ENCODE assay signal across 11 cellular contexts in genomic region chr5:151130922-151131891, GRCh38. TPM values are rescaled to one million over a fixed set of nuclear protein-coding genes. Genes with fewer than 3 reads are reported as not detected.
DNase-seq lines count a peak whose midpoint lies in the region; ATAC-seq and TF ChIP-seq lines count a peak whose summit lies in the region.
"Had no signal": no experiment of that assay in that cellular context is flagged by ENCODE, and none has a peak within 500 bp of the region (broad histone marks: within the 10 kb centered on the region; RNA-seq: fewer than 3 reads in every experiment).

No MANE protein-coding gene starts in this region.

- DNase-seq in activated CD8-positive, alpha-beta memory T cell treated with anti-CD3 and anti-CD28 coated beads, Interleukin-2, amount 10 ng/mL, durations not matched to agents 7 days and 5 days, result no peak
- no peak for DNase-seq in activated CD8-positive, alpha-beta memory T cell treated with anti-CD3 and anti-CD28 coated beads for 24 hours
- DNase-seq in PC-9 (peak; percentile 55 to 57), NCI-H146 treated with DMSO at 0.1 percent for 48 hours (lab: John Stamatoyannopoulos, UW; ENCODE audit: unreplicated experiment) (no peak), caudate nucleus (lab: John Stamatoyannopoulos, UW) (no peak)
- DNase-seq in effector CD4-positive, alpha-beta T cell, result no peak
- DNase-seq: kidney glomerular epithelial cell; NCI-H1417 treated with DMSO at 0.1 percent for 48 hours; stimulated activated CD4-positive, alpha-beta T cell treated with anti-CD3 and anti-CD28 coated beads, Interleukin-2, amount 100 ng/mL, for 24 hours had no signal

- intact Hi-C loops in PC-9 (cut with micrococcal nuclease; ENCODE audit: unreplicated experiment), result loop anchor here (5.0 kb wide), 1 partner anchor 91 kb away; the partner anchor contains the start of gene CCDC69

- peaks cover 46% of the 10 kb centered on the region for H3K4me1 Mint-ChIP-seq in activated CD8-positive, alpha-beta memory T cell treated with anti-CD3 and anti-CD28 coated beads, Interleukin-2, amount 10 ng/mL, durations not matched to agents 7 days and 5 days
- peaks cover 96% of the 10 kb centered on the region for H3K4me1 Mint-ChIP-seq in stimulated activated memory B cell treated with anti-CD40 and anti-IgM and Interleukin-4, amounts not matched to agents 10 μg/mL and 1 μg/mL and 100 μg/mL, for 72 hours

- H3K27ac Mint-ChIP-seq in activated CD8-positive, alpha-beta memory T cell treated with anti-CD3 and anti-CD28 coated beads, Interleukin-2, amount 10 ng/mL, durations not matched to agents 7 days and 5 days, result peak overlapping the region; percentile 18
- peak overlapping the region; percentile 48 for H3K27ac Mint-ChIP-seq in stimulated activated memory B cell treated with anti-CD40 and anti-IgM and Interleukin-4, amounts not matched to agents 10 μg/mL and 1 μg/mL and 100 μg/mL, for 72 hours

- H3K79me2 ChIP-seq in PC-9 (ENCODE audit: low read depth), result no peaks in the 10 kb centered on the region

- H3K9me2 ChIP-seq in PC-9 (ENCODE audit: insufficient read depth), result no peaks in the 10 kb centered on the region

- H2AFZ ChIP-seq in PC-9, result no peak overlapping the region

- peaks cover 82% of the 10 kb centered on the region for H3K36me3 Mint-ChIP-seq in activated CD8-positive, alpha-beta memory T cell treated with anti-CD3 and anti-CD28 coated beads, Interleukin-2, amount 10 ng/mL, durations not matched to agents 7 days and 5 days
- H3K36me3 Mint-ChIP-seq in stimulated activated memory B cell treated with anti-CD40 and anti-IgM and Interleukin-4, amounts not matched to agents 10 μg/mL and 1 μg/mL and 100 μg/mL, for 72 hours, result peaks cover 88% of the 10 kb centered on the region

- ATAC-seq in activated CD8-positive, alpha-beta memory T cell treated with anti-CD3 and anti-CD28 coated beads, Interleukin-2, amount 10 ng/mL, durations not matched to agents 7 days and 5 days, result no peak
- ATAC-seq in esophagus mucosa, result peak; percentile 43
- ATAC-seq in stimulated activated memory B cell treated with anti-CD40 and anti-IgM and Interleukin-4, amounts not matched to agents 10 μg/mL and 1 μg/mL and 100 μg/mL, for 72 hours, result no peak

- H3K27me3 ChIP-seq in PC-9 (ENCODE audit: insufficient read depth, low read depth), result no peaks in the 10 kb centered on the region

- H3K27ac ChIP-seq in PC-9, result no peak overlapping the region
- H3K27ac ChIP-seq in caudate nucleus (ENCODE audit: low read depth, low read length), result no peak overlapping the region

- no peak for TF ChIP-seq CTCF in PC-9 (conservative IDR thresholded peaks at IDR 0.05)

- H3K9me3 Mint-ChIP-seq in activated CD8-positive, alpha-beta memory T cell treated with anti-CD3 and anti-CD28 coated beads, Interleukin-2, amount 10 ng/mL, durations not matched to agents 7 days and 5 days (ENCODE audit: low read depth), result no peaks in the 10 kb centered on the region
- H3K9me3 Mint-ChIP-seq in stimulated activated memory B cell treated with anti-CD40 and anti-IgM and Interleukin-4, amounts not matched to agents 10 μg/mL and 1 μg/mL and 100 μg/mL, for 72 hours, result no peaks in the 10 kb centered on the region

- POLR2A ChIA-PET in PC-9 (lab: Charles Lee; ENCODE audit: unreplicated experiment), result no interaction called here

- no peaks in the 10 kb centered on the region for H3K9me3 ChIP-seq in PC-9 (ENCODE audit: insufficient read depth, low read depth)

- H3K27me3 Mint-ChIP-seq in activated CD8-positive, alpha-beta memory T cell treated with anti-CD3 and anti-CD28 coated beads, Interleukin-2, amount 10 ng/mL, durations not matched to agents 7 days and 5 days, result no peaks in the 10 kb centered on the region
- H3K27me3 Mint-ChIP-seq in stimulated activated memory B cell treated with anti-CD40 and anti-IgM and Interleukin-4, amounts not matched to agents 10 μg/mL and 1 μg/mL and 100 μg/mL, for 72 hours, result no peaks in the 10 kb centered on the region

- H3F3A ChIP-seq in PC-9 (ENCODE audit: insufficient read depth, low read depth), result no peaks in the 10 kb centered on the region

- H3K4me3 ChIP-seq in PC-9, result no peak overlapping the region

- no peaks in the 10 kb centered on the region for H4K20me1 ChIP-seq in PC-9 (ENCODE audit: insufficient read depth)

- no peak overlapping the region for H3K4me3 Mint-ChIP-seq in activated CD8-positive, alpha-beta memory T cell treated with anti-CD3 and anti-CD28 coated beads, Interleukin-2, amount 10 ng/mL, durations not matched to agents 7 days and 5 days
- H3K4me3 Mint-ChIP-seq in stimulated activated memory B cell treated with anti-CD40 and anti-IgM and Interleukin-4, amounts not matched to agents 10 μg/mL and 1 μg/mL and 100 μg/mL, for 72 hours, result no peak overlapping the region

- CTCF ChIA-PET in activated CD8-positive, alpha-beta memory T cell treated with anti-CD3 and anti-CD28 coated beads, Interleukin-2, amount 10 ng/mL, durations not matched to agents 7 days and 5 days (lab: Charles Lee), result interaction anchor here (1.3 to 11.9 kb wide), 4 partner anchors 12 to 80 kb away, joined by 4 to 260 read pairs (median 108); no protein-coding TSS in a partner anchor
- CTCF ChIA-PET in PC-9 (lab: Charles Lee), result interaction anchor here (0.5 to 1.1 kb wide), 3 partner anchors 16 to 330 kb away, joined by 3 to 5 read pairs (median 4); no protein-coding TSS in a partner anchor

- H3K4me2 ChIP-seq in PC-9, result no peak overlapping the region

- H3K36me3 ChIP-seq in PC-9 (ENCODE audit: low read depth), result no peaks in the 10 kb centered on the region

- no peaks in the 10 kb centered on the region for H3K4me1 ChIP-seq in PC-9 (replicated peaks; ENCODE audit: insufficient read depth)

- no TSS peak for BruUV-seq in PC-9 (replicated peaks; lab: Mats Ljungman, UMichigan)

RNA-seq across cellular contexts. Expression of gene ANXA6, which starts 26.4 kb away (rescaled TPM):
- 100 to 1,000 TPM; 623 to 640 TPM for total RNA-seq in activated CD8-positive, alpha-beta memory T cell treated with anti-CD3 and anti-CD28 coated beads, Interleukin-2, amount 10 ng/mL, durations not matched to agents 7 days and 5 days
- total RNA-seq in PC-9 (2021) (18.0 and 22.4 TPM in 2 replicates), esophagus mucosa (10.8 TPM)

RNA-seq across cellular contexts. Expression of gene TNIP1, which starts 50.4 kb away (rescaled TPM):
- total RNA-seq in activated CD8-positive, alpha-beta memory T cell treated with anti-CD3 and anti-CD28 coated beads, Interleukin-2, amount 10 ng/mL, durations not matched to agents 7 days and 5 days, result 100 to 1,000 TPM; 136 to 201 TPM
- total RNA-seq in PC-9 (2021), result 122 and 124 TPM in 2 replicates
- total RNA-seq in esophagus mucosa, result 71.5 TPM

Comparison
In these comparisons a context has a peak if more than half of its experiments do, and no peak if none do; other contexts are left out.
1. DNase-seq: peak in PC-9 (2 of 2); none in activated CD8-positive, alpha-beta memory T cell treated with anti-CD3 and anti-CD28 coated beads, Interleukin-2, amount 10 ng/mL, durations not matched to agents 7 days and 5 days (single experiment), activated CD8-positive, alpha-beta memory T cell treated with anti-CD3 and anti-CD28 coated beads for 24 hours (single experiment), NCI-H146 treated with DMSO at 0.1 percent for 48 hours (single experiment), caudate nucleus (0 of 61) and effector CD4-positive, alpha-beta T cell (single experiment).
2. RNA of gene ANXA6, which starts 26.4 kb away (total RNA-seq): 623 to 640 TPM in activated CD8-positive, alpha-beta memory T cell treated with anti-CD3 and anti-CD28 coated beads, Interleukin-2, amount 10 ng/mL, durations not matched to agents 7 days and 5 days; 18.0 to 22.4 TPM in PC-9 and 10.8 TPM in esophagus mucosa (single experiment); every median in the first group is over 10 times any median in the second.